In the genomic region with DNA sequence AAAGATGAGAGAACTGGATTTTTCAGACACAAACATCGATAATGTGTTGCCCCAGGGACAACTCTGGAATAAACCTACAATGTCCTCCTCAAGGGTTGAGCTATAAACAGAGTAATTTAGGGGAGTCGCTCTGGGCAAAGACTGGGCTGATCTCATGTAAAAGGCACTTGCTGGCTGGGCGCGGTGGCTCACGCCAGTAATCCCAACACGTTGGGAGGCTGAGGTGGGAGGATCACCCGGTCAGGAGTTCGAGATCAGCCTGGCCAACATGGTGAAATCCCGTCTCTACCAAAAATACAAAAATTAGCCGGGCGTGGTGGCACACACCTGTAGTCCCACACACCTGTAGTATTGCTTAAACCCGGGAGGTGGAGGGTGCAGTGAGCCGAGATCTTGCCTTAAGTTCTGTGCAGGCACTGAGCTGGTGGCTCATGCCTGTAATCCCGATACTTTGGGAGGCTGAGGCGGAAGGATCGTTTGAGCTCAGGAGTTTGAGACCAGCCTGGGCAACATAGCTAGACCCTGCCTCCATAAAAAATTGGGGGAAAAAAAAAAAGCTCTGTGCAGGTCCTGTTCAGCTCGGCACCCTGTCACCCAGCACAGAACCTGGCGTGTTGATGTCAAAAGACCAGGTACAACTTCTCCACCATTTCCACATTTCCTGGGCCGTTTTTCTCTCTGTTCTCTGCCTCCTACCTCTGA, we compare ENCODE assay signal across 12 cellular contexts. TPM values are rescaled to one million over a fixed set of nuclear protein-coding genes. Genes with fewer than 3 reads are reported as not detected.
DNase-seq lines count a peak whose midpoint lies in the region; ATAC-seq and TF ChIP-seq lines count a peak whose summit lies in the region.
"Had no signal": no experiment of that assay in that cellular context is flagged by ENCODE, and none has a peak within 500 bp of the region (broad histone marks: within the 10 kb centered on the region; RNA-seq: fewer than 3 reads in every experiment).

No MANE protein-coding gene starts in this region.

- H3K36me3 Mint-ChIP-seq in CD8-positive, alpha-beta memory T cell: peaks cover 5 to 36% (median 7%) of the 10 kb centered on the region in 3 donors
- peaks cover 6% of the 10 kb centered on the region for H3K36me3 Mint-ChIP-seq in neural crest cell (ENCODE audit: low read depth)

- no peaks in the 10 kb centered on the region for H3K9me3 ChIP-seq in CD8-positive, alpha-beta memory T cell (ENCODE audit: low read length)
- H3K9me3 ChIP-seq in Karpas-422 (ENCODE audit: low read length): no peaks in the 10 kb centered on the region
- no peaks in the 10 kb centered on the region for H3K9me3 ChIP-seq in colonic mucosa

- H3K4me3 Mint-ChIP-seq in CD8-positive, alpha-beta memory T cell: peak overlapping the region; percentile 52 to 96 (median 90)
- H3K4me3 Mint-ChIP-seq in neural crest cell: peak overlapping the region; percentile 90

- H3K79me2 ChIP-seq in Karpas-422 (ENCODE audit: low read length): peaks cover 46% of the 10 kb centered on the region

- H3K4me1 Mint-ChIP-seq in CD8-positive, alpha-beta memory T cell: peaks cover 23 to 45% (median 29%) of the 10 kb centered on the region in 3 donors
- peaks cover 24% of the 10 kb centered on the region for H3K4me1 Mint-ChIP-seq in neural crest cell

- H3K4me1 ChIP-seq in CD8-positive, alpha-beta memory T cell (ENCODE audit: insufficient read depth, low read length): peaks cover 13% of the 10 kb centered on the region
- H3K4me1 ChIP-seq in Karpas-422 (ENCODE audit: low read length): peaks cover 23% of the 10 kb centered on the region
- H3K4me1 ChIP-seq in colonic mucosa: peaks cover 6% of the 10 kb centered on the region

- H3K27ac Mint-ChIP-seq in CD8-positive, alpha-beta memory T cell: peak overlapping the region in 6 of 8 donors; percentile 27 to 88 (median 63)
- H3K27ac Mint-ChIP-seq in neural crest cell (ENCODE audit: unreplicated experiment): peak overlapping the region; percentile 12

- no peaks in the 10 kb centered on the region for H3K27me3 ChIP-seq in CD8-positive, alpha-beta memory T cell (ENCODE audit: insufficient read depth, low read length, poor library complexity, severe bottlenecking)
- H3K27me3 ChIP-seq in Karpas-422 (ENCODE audit: low read length) (no peaks in the 10 kb centered on the region), colonic mucosa (no peaks in the 10 kb centered on the region)

- peaks cover 3% of the 10 kb centered on the region; the same call in 1 of the 2 replicates for H4K20me1 ChIP-seq in Karpas-422 (ENCODE audit: insufficient read depth, low read depth, low read length)

- peaks cover 0 to 2% of the 10 kb centered on the region in 2 donors for H3K27me3 Mint-ChIP-seq in CD8-positive, alpha-beta memory T cell
- H3K27me3 Mint-ChIP-seq in neural crest cell (ENCODE audit: low read depth): no peaks in the 10 kb centered on the region
- H3K27me3 Mint-ChIP-seq: T-helper 17 cell had no signal

- no peak for TF ChIP-seq CTCF in colonic mucosa (IDR thresholded peaks at IDR 0.05)
- TF ChIP-seq CTCF in neural crest cell (conservative IDR thresholded peaks at IDR 0.05): no peak

- H3K9me2 ChIP-seq in Karpas-422 (replicated peaks; ENCODE audit: insufficient read depth, low read length): no peaks in the 10 kb centered on the region

- no peak overlapping the region for H3K4me3 ChIP-seq in CD8-positive, alpha-beta memory T cell (ENCODE audit: low read length)
- peak overlapping the region; percentile 88 for H3K4me3 ChIP-seq in Karpas-422 (ENCODE audit: low read length)
- H3K4me3 ChIP-seq in colonic mucosa: peak overlapping the region; percentile 68

- ATAC-seq in GM21528 (IDR thresholded peaks at IDR 0.05; ENCODE audit: low FRiP score, unreplicated experiment): no peak
- ATAC-seq: T-helper 17 cell had no signal

- no peak for DNase-seq in CD8-positive, alpha-beta memory T cell
- DNase-seq in Karpas-422 (no peak), colonic mucosa (no peak), neural crest cell (ENCODE audit: low read depth, low spot score) (no peak), kidney glomerular epithelial cell (lab: John Stamatoyannopoulos, UW) (no peak), NCI-H524 (lab: John Stamatoyannopoulos, UW) (no peak), NCI-H446 treated with DMSO at 0.1 percent for 48 hours (lab: John Stamatoyannopoulos, UW) (no peak)
- DNase-seq: cerebellar nuclear complex, NCI-H1417 treated with DMSO at 0.1 percent for 48 hours, T-helper 17 cell had no signal

- POLR2A ChIA-PET in CD8-positive, alpha-beta memory T cell (lab: Charles Lee): interaction anchor here (2.9 kb wide), 1 partner anchor 21 kb away, joined by 42 read pairs; a partner anchor contains a TSS

- no peak overlapping the region for H2AFZ ChIP-seq in Karpas-422 (ENCODE audit: low read length)

- intact Hi-C loops in colonic mucosa (cut with DNase I): no loop called here

- CTCF ChIA-PET in CD8-positive, alpha-beta memory T cell (lab: Charles Lee): interaction anchor here (1.1 to 5.1 kb wide), 2 partner anchors 12 to 20 kb away, joined by 3 to 41 read pairs; no protein-coding TSS in a partner anchor

- no peaks in the 10 kb centered on the region for H3K9me3 Mint-ChIP-seq in CD8-positive, alpha-beta memory T cell
- no peaks in the 10 kb centered on the region for H3K9me3 Mint-ChIP-seq in neural crest cell

- H3K36me3 ChIP-seq in CD8-positive, alpha-beta memory T cell (ENCODE audit: insufficient read depth, low read length): peaks cover 8% of the 10 kb centered on the region
- H3K36me3 ChIP-seq in Karpas-422 (ENCODE audit: insufficient read depth, low read length) (peaks cover 8% of the 10 kb centered on the region; the same call in 1 of the 2 replicates), colonic mucosa (no peaks in the 10 kb centered on the region)

- H3K4me2 ChIP-seq in Karpas-422 (ENCODE audit: low read depth, low read length, poor library complexity, severe bottlenecking): peak overlapping the region; percentile 68

- H3K27ac ChIP-seq in CD8-positive, alpha-beta memory T cell (ENCODE audit: low read depth, low read length): no peak overlapping the region
- H3K27ac ChIP-seq in Karpas-422 (ENCODE audit: low read length) (no peak overlapping the region), colonic mucosa (no peak overlapping the region)

- H3K9ac ChIP-seq in Karpas-422 (ENCODE audit: low read length): peak overlapping the region; percentile 93
- H3K9ac ChIP-seq in colonic mucosa (ENCODE audit: low read depth in 2 of 2, low read length in 2 of 2): no peak overlapping the region

RNA-seq across cellular contexts. Expression of a gene that starts 1.4 kb away (rescaled TPM):
- total RNA-seq in CD8-positive, alpha-beta memory T cell: 100 to 1,000 TPM; 105 to 107 TPM
- polyA plus RNA-seq in CD8-positive, alpha-beta memory T cell: 16.9 TPM
- total RNA-seq in Karpas-422 (2014; rRNA removed; shearing (Covaris generic); ENCODE audit: low replicate concordance): 43.7 and 53.1 TPM in 2 replicates
- total RNA-seq in colonic mucosa: 100 to 1,000 TPM in 1 of 2 donors, 10 to 100 TPM in 1; 50.8 to 118 TPM
- 95.9 and 97.6 TPM in 2 replicates for total RNA-seq in neural crest cell

RNA-seq across cellular contexts. Expression of a gene that starts 16.1 kb away (rescaled TPM):
- under 1 TPM; 0.42 to 0.72 TPM for total RNA-seq in CD8-positive, alpha-beta memory T cell
- polyA plus RNA-seq in CD8-positive, alpha-beta memory T cell: not detected
- 0.18 TPM in 1 of 2 replicates, not detected in the other for total RNA-seq in Karpas-422 (2014; rRNA removed; shearing (Covaris generic); ENCODE audit: low replicate concordance)
- 1 to 10 TPM; 1.5 to 4.4 TPM for total RNA-seq in colonic mucosa
- 129 and 130 TPM in 2 replicates for total RNA-seq in neural crest cell
- total RNA-seq: T-helper 17 cell had no signal

RNA-seq across cellular contexts. Expression of a gene that starts 21.9 kb away (rescaled TPM):
- 10 to 100 TPM; 17.4 to 18.2 TPM for total RNA-seq in CD8-positive, alpha-beta memory T cell
- polyA plus RNA-seq in CD8-positive, alpha-beta memory T cell: 21.9 TPM
- 9.8 and 22.0 TPM in 2 replicates for total RNA-seq in Karpas-422 (2014; rRNA removed; shearing (Covaris generic); ENCODE audit: low replicate concordance)
- total RNA-seq in colonic mucosa (10 to 100 TPM; 13.4 to 15.4 TPM), neural crest cell (19.1 and 19.5 TPM in 2 replicates)

RNA-seq across cellular contexts. Expression of a gene that starts 27.4 kb away (rescaled TPM):
- total RNA-seq in CD8-positive, alpha-beta memory T cell: 1 to 10 TPM; 7.7 to 8.6 TPM
- 1.3 TPM for polyA plus RNA-seq in CD8-positive, alpha-beta memory T cell
- total RNA-seq in Karpas-422 (2014; rRNA removed; shearing (Covaris generic); ENCODE audit: low replicate concordance): not detected in 2 replicates
- total RNA-seq in colonic mucosa: not detected
- 0.32 and 0.44 TPM in 2 replicates for total RNA-seq in neural crest cell
- total RNA-seq: mesenteric fat pad had no signal

RNA-seq across cellular contexts. Expression of a gene that starts 38.4 kb away (rescaled TPM):
- 10 to 100 TPM; 35.9 to 38.3 TPM for total RNA-seq in CD8-positive, alpha-beta memory T cell
- 2.0 TPM for polyA plus RNA-seq in CD8-positive, alpha-beta memory T cell
- total RNA-seq in Karpas-422 (2014; rRNA removed; shearing (Covaris generic); ENCODE audit: low replicate concordance): 10.4 and 14.4 TPM in 2 replicates
- total RNA-seq in colonic mucosa (10 to 100 TPM; 26.3 to 38.3 TPM), neural crest cell (48.1 and 50.7 TPM in 2 replicates)

Comparison
In these comparisons a context has a peak if more than half of its experiments do, and no peak if none do; other contexts are left out.
1. RNA of a gene that starts 16.1 kb away (total RNA-seq): 129 to 130 TPM in neural crest cell; 1.5 to 4.4 TPM in colonic mucosa, 0.42 to 0.72 TPM in CD8-positive, alpha-beta memory T cell and 0.18 TPM in Karpas-422; every median in the first group is over 10 times any median in the second.